In genomic region chr13:28131646-28132045, GRCh38 we compare ENCODE assay signal across 26 cellular contexts. TPM values are rescaled to one million over a fixed set of nuclear protein-coding genes. Genes with fewer than 3 reads are reported as not detected.
"Had no signal": no experiment of that assay in that cellular context is flagged by ENCODE, and none has a peak within 500 bp of the region (broad histone marks: within the 10 kb centered on the region; RNA-seq: fewer than 3 reads in every experiment).

No MANE protein-coding gene starts in this region.

- ATAC-seq: stimulated activated effector memory CD8-positive, alpha-beta T cell treated with anti-CD3 and anti-CD28 coated beads, Interleukin-12 subunit alpha, Interleukin-12 subunit beta, amount 100 ng/mL, for 72 hours; stimulated activated memory B cell treated with anti-CD40 and anti-IgM and Interleukin-4, amounts not matched to agents 10 μg/mL and 1 μg/mL and 100 μg/mL, for 72 hours; stimulated activated naive B cell treated with anti-CD40 and anti-IgM and Interleukin-4, amounts not matched to agents 10 μg/mL and 1 μg/mL and 100 μg/mL, for 72 hours; stimulated activated naive CD8-positive, alpha-beta T cell treated with anti-CD3 and anti-CD28 coated beads, Interleukin-15, amount 100 ng/mL, for 72 hours; stimulated activated naive CD8-positive, alpha-beta T cell treated with anti-CD3 and anti-CD28 coated beads, Interleukin-15, Interleukin-2, amounts not matched to agents 100 U/mL and 50 U/mL, for 24 hours; upper lobe of right lung had no signal

- DNase-seq: stimulated activated CD4-positive, alpha-beta T cell treated with anti-CD3 and anti-CD28 coated beads, Interleukin-2, amount 100 ng/mL, for 48 hours; stimulated activated CD4-positive, alpha-beta T cell treated with anti-CD3 and anti-CD28 coated beads, Interleukin-4, amount 100 ng/mL, for 1 hour; stimulated activated CD4-positive, alpha-beta T cell treated with anti-CD3 and anti-CD28 coated beads, Interleukin-4, amount 100 ng/mL, for 24 hours; stimulated activated CD4-positive, alpha-beta T cell treated with anti-CD3 and anti-CD28 coated beads, Interleukin-4, amount 100 ng/mL, for 4 hours; stimulated activated CD8-positive, alpha-beta memory T cell treated with anti-CD3 and anti-CD28 coated beads, Interleukin-4, amount 100 ng/mL, for 48 hours; stimulated activated naive B cell treated with anti-CD40 and anti-IgM and Interleukin-4, amounts not matched to agents 10 μg/mL and 1 μg/mL and 100 μg/mL, for 72 hours; stimulated activated naive CD4-positive, alpha-beta T cell; stimulated activated naive CD4-positive, alpha-beta T cell treated with Interleukin-2 at 50 U/mL for 16 hours; stimulated activated naive CD8-positive, alpha-beta T cell treated with anti-CD3 and anti-CD28 coated beads, Interleukin-15, amount 100 ng/mL, for 72 hours; stimulated activated naive CD8-positive, alpha-beta T cell treated with anti-CD3 and anti-CD28 coated beads, Interleukin-15, Interleukin-2, amounts not matched to agents 100 U/mL and 50 U/mL, for 24 hours; stomach; substantia nigra; testis; thyroid gland; tibial artery; transverse colon; trophoblast cell; upper lobe of left lung; upper lobe of right lung; uterus had no signal

- H3K36me3 ChIP-seq: stomach, suprapubic skin, thoracic aorta, thyroid gland, tibial artery, tibial nerve, transverse colon, upper lobe of left lung, upper lobe of right lung, uterus, vagina had no signal

- H3K27me3 ChIP-seq: stomach, suprapubic skin, testis, thyroid gland, tibial artery, tibial nerve, transverse colon, upper lobe of left lung, upper lobe of right lung, uterus, vagina had no signal

- H3K27ac ChIP-seq: stomach, suprapubic skin, testis, thoracic aorta, thyroid gland, tibial artery, tibial nerve, transverse colon, upper lobe of left lung, upper lobe of right lung, uterus, vagina had no signal

- H3K4me1 ChIP-seq: suprapubic skin, testis, thyroid gland, tibial artery, uterus, vagina had no signal

- H3K9me3 ChIP-seq: stomach, suprapubic skin, testis, thoracic aorta, thyroid gland, tibial artery, tibial nerve, transverse colon, upper lobe of left lung, upper lobe of right lung, uterus, vagina had no signal

- H3K4me3 ChIP-seq: stomach, suprapubic skin, testis, thoracic aorta, thyroid gland, tibial artery, tibial nerve, transverse colon, upper lobe of left lung, upper lobe of right lung, uterus, vagina had no signal

RNA-seq across cellular contexts. Expression of gene FLT3, which starts 31.3 kb away (rescaled TPM):
- total RNA-seq: vagina had no signal
